17 cellular contexts compared by ENCODE assay signal in the genomic region with DNA sequence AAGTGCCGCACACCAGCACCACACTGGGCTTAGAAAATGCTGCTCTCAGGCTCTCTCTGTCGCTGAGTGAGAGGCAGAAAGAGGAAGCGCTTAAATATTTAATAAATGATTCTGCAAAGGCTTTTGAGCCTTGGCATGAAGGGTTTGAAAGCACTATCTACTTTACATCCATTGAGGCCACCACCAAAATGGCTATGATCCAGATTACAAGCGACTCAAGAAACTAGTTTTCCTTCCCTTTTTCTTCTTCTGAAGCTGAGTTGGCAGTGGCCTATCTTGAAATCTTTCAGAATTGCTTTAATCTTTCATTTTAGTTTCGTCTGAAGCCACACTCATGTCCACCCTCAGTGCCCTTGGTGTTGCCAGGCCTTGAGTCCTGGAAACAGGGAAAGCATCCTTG. TPM values are rescaled to one million over a fixed set of nuclear protein-coding genes. Genes with fewer than 3 reads are reported as not detected.
A peak's percentile ranks its signal among the peaks of the same experiment; 100 is the strongest.
DNase-seq lines count a peak whose midpoint lies in the region; ATAC-seq and TF ChIP-seq lines count a peak whose summit lies in the region.
"Had no signal": no experiment of that assay in that cellular context is flagged by ENCODE, and none has a peak within 500 bp of the region (broad histone marks: within the 10 kb centered on the region; RNA-seq: fewer than 3 reads in every experiment).

No MANE protein-coding gene starts in this region.

- no peak for TF ChIP-seq CTCF in BE2C (IDR thresholded peaks at IDR 0.05; ENCODE audit: low read depth, low read length)

- H3K36me3 Mint-ChIP-seq in naive B cell: peaks cover 0 to 5% of the 10 kb centered on the region in 2 donors
- H3K36me3 Mint-ChIP-seq: activated naive CD8-positive, alpha-beta T cell; CD8-positive, alpha-beta T cell had no signal

- H3K27me3 ChIP-seq in Karpas-422 (ENCODE audit: low read length): no peaks in the 10 kb centered on the region
- H3K27me3 ChIP-seq in BE2C: no peaks in the 10 kb centered on the region

- peak overlapping the region; percentile 81 to 98 (median 93) for H3K27ac Mint-ChIP-seq in naive B cell
- H3K27ac Mint-ChIP-seq: activated naive CD8-positive, alpha-beta T cell; CD8-positive, alpha-beta T cell; dendritic cell treated with granulocyte-macrophage colony-stimulating factor and Interleukin-4, amounts not matched to agents 40 ng/mL and 50 ng/mL, for 4 days had no signal

- 0 out of 2 replicates have a peak overlapping the region, but pooled peaks have one; percentile 39 for H2AFZ ChIP-seq in Karpas-422 (ENCODE audit: low read length)

- H3K9me3 Mint-ChIP-seq in naive B cell: peaks cover 0 to 6% (median 3%) of the 10 kb centered on the region in 7 donors
- H3K9me3 Mint-ChIP-seq: dendritic cell treated with granulocyte-macrophage colony-stimulating factor and Interleukin-4, amounts not matched to agents 40 ng/mL and 50 ng/mL, for 4 days had no signal

- H3K9me3 ChIP-seq in Karpas-422 (ENCODE audit: low read length): no peaks in the 10 kb centered on the region; the same call in 1 of the 2 replicates
- H3K9me3 ChIP-seq in BE2C: no peaks in the 10 kb centered on the region

- peaks cover 44 to 62% (median 51%) of the 10 kb centered on the region in 3 donors for H3K4me1 Mint-ChIP-seq in naive B cell

- no peaks in the 10 kb centered on the region for H4K20me1 ChIP-seq in Karpas-422 (ENCODE audit: insufficient read depth, low read depth, low read length)

- peak overlapping the region; percentile 75 for H3K4me2 ChIP-seq in Karpas-422 (ENCODE audit: low read depth, low read length, poor library complexity, severe bottlenecking)

- peak overlapping the region; percentile 77 for H3K9ac ChIP-seq in Karpas-422 (ENCODE audit: low read length)

- H3K79me2 ChIP-seq in Karpas-422 (ENCODE audit: low read length): peaks cover 79% of the 10 kb centered on the region

- H3K9me2 ChIP-seq in Karpas-422 (replicated peaks; ENCODE audit: insufficient read depth, low read length): no peaks in the 10 kb centered on the region

- DNase-seq in Karpas-422 (peak; percentile 93), naive B cell (peak; percentile 39), anterior cingulate cortex (lab: John Stamatoyannopoulos, UW) (no peak), NCI-H1092 treated with DMSO at 0.1 percent for 48 hours (lab: John Stamatoyannopoulos, UW) (no peak), BE2C (no peak)
- DNase-seq in activated naive CD4-positive, alpha-beta T cell treated with Interleukin-2 at 50 U/mL for 16 hours: no peak
- DNase-seq: activated CD4-positive, alpha-beta T cell treated with anti-CD3 and anti-CD28 coated beads, Interleukin-2, amount 50 U/mL, for 4 hours; CD8-positive, alpha-beta T cell; NCI-H2171 treated with DMSO at 0.1 percent for 48 hours; stimulated activated naive CD8-positive, alpha-beta T cell treated with anti-CD3 and anti-CD28 coated beads, Interleukin-15, Interleukin-2, amounts not matched to agents 100 U/mL and 50 U/mL, for 24 hours had no signal

- ATAC-seq in GM18861 (IDR thresholded peaks at IDR 0.05; ENCODE audit: unreplicated experiment) (peak; percentile 60), HG02678 (IDR thresholded peaks at IDR 0.05; ENCODE audit: unreplicated experiment) (peak; percentile 62), naive B cell (ENCODE audit: low read depth in 2 of 2) (peak; percentile 86 to 89)
- ATAC-seq: CD8-positive, alpha-beta T cell; HCT116; stimulated activated naive CD8-positive, alpha-beta T cell treated with anti-CD3 and anti-CD28 coated beads, Interleukin-15, Interleukin-2, amounts not matched to agents 100 U/mL and 50 U/mL, for 24 hours had no signal

- no peaks in the 10 kb centered on the region for H3K27me3 Mint-ChIP-seq in naive B cell

- H3K36me3 ChIP-seq in Karpas-422 (ENCODE audit: insufficient read depth, low read length) (peaks cover 22% of the 10 kb centered on the region), BE2C (no peaks in the 10 kb centered on the region)

- H3K27ac ChIP-seq in Karpas-422 (ENCODE audit: low read length): peak overlapping the region; percentile 98
- H3K27ac ChIP-seq: SK-N-MC had no signal

- H3K4me1 ChIP-seq in Karpas-422 (ENCODE audit: low read length) (peaks cover 76% of the 10 kb centered on the region), BE2C (peaks cover 3% of the 10 kb centered on the region)

- peak overlapping the region in 7 of 8 donors; percentile 30 to 88 (median 68) for H3K4me3 Mint-ChIP-seq in naive B cell
- H3K4me3 Mint-ChIP-seq: activated naive CD8-positive, alpha-beta T cell; CD8-positive, alpha-beta T cell; dendritic cell treated with granulocyte-macrophage colony-stimulating factor and Interleukin-4, amounts not matched to agents 40 ng/mL and 50 ng/mL, for 4 days; neural crest cell had no signal

- H3K4me3 ChIP-seq in Karpas-422 (ENCODE audit: low read length): peak overlapping the region; percentile 48
- H3K4me3 ChIP-seq in BE2C (ENCODE audit: low read depth, low read length): no peak overlapping the region
- H3K4me3 ChIP-seq: SK-N-MC had no signal

RNA-seq across cellular contexts. Expression of a gene that starts 59.5 kb away (rescaled TPM):
- total RNA-seq in Karpas-422 (2014; rRNA removed; shearing (Covaris generic); ENCODE audit: low replicate concordance): 93.1 and 101 TPM in 2 replicates
- polyA plus RNA-seq in naive B cell (ENCODE audit: low read depth in 6 of 6): 10 to 100 TPM; 27.7 to 48.4 (median 40.1) TPM
- 28.8 TPM for polyA plus RNA-seq in BE2C (2012; ENCODE audit: insufficient read depth, insufficient read length, low read depth)

Comparison
In these comparisons a context has a peak if more than half of its experiments do, and no peak if none do; other contexts are left out.
1. DNase-seq: peak in Karpas-422 (single experiment) and naive B cell (single experiment); none in anterior cingulate cortex (0 of 58), NCI-H1092 treated with DMSO at 0.1 percent for 48 hours (single experiment), BE2C (single experiment) and activated naive CD4-positive, alpha-beta T cell treated with Interleukin-2 at 50 U/mL for 16 hours (single experiment).
2. Peak in every context shown above with its lines, with median percentiles within 50 percentile points of each other: ATAC-seq.